17 cellular contexts compared by ENCODE assay signal in genomic region chr12:14997998-14998397, GRCh38. TPM values are rescaled to one million over a fixed set of nuclear protein-coding genes. Genes with fewer than 3 reads are reported as not detected.
DNase-seq lines count a peak whose midpoint lies in the region; ATAC-seq and TF ChIP-seq lines count a peak whose summit lies in the region.
"Had no signal": no experiment of that assay in that cellular context is flagged by ENCODE, and none has a peak within 500 bp of the region (broad histone marks: within the 10 kb centered on the region; RNA-seq: fewer than 3 reads in every experiment).

No MANE protein-coding gene starts in this region.

- CTCF ChIA-PET in activated CD4-positive, alpha-beta T cell treated with anti-CD3 and anti-CD28 coated beads, Interleukin-2, amount 10 ng/mL, durations not matched to agents 7 days and 5 days (lab: Charles Lee): interaction anchor here (0.6 kb wide), 1 partner anchor 138 kb away, joined by 3 read pairs; no protein-coding TSS in a partner anchor

- TF ChIP-seq CTCF in chondrocyte (IDR thresholded peaks at IDR 0.05) (no peak), nephron (IDR thresholded peaks at IDR 0.05; ENCODE audit: unreplicated experiment in 3 of 3) (no peak), coronary artery (IDR thresholded peaks at IDR 0.05) (no peak)

- no peak overlapping the region for H3K4me3 Mint-ChIP-seq in activated CD4-positive, alpha-beta T cell treated with anti-CD3 and anti-CD28 coated beads, Interleukin-2, amount 10 ng/mL, durations not matched to agents 7 days and 5 days
- H3K4me3 Mint-ChIP-seq in chondrocyte (ENCODE audit: unreplicated experiment) (no peak overlapping the region), nephron (no peak overlapping the region)
- H3K4me3 Mint-ChIP-seq: CD4-positive, CD25-positive, alpha-beta regulatory T cell had no signal

- peaks cover 32% of the 10 kb centered on the region for H3K4me1 Mint-ChIP-seq in activated CD4-positive, alpha-beta T cell treated with anti-CD3 and anti-CD28 coated beads, Interleukin-2, amount 10 ng/mL, durations not matched to agents 7 days and 5 days
- H3K4me1 Mint-ChIP-seq in chondrocyte (ENCODE audit: low read depth) (peaks cover 56% of the 10 kb centered on the region), nephron (peaks cover 51% of the 10 kb centered on the region)

- POLR2A ChIA-PET in activated CD4-positive, alpha-beta T cell treated with anti-CD3 and anti-CD28 coated beads, Interleukin-2, amount 10 ng/mL, durations not matched to agents 7 days and 5 days (lab: Charles Lee): no interaction called here

- peaks cover 3% of the 10 kb centered on the region for H3K9me3 Mint-ChIP-seq in activated CD4-positive, alpha-beta T cell treated with anti-CD3 and anti-CD28 coated beads, Interleukin-2, amount 10 ng/mL, durations not matched to agents 7 days and 5 days
- no peaks in the 10 kb centered on the region for H3K9me3 Mint-ChIP-seq in chondrocyte (ENCODE audit: low read depth)
- no peaks in the 10 kb centered on the region for H3K9me3 Mint-ChIP-seq in nephron
- H3K9me3 Mint-ChIP-seq: CD4-positive, CD25-positive, alpha-beta regulatory T cell had no signal

- no peak for ATAC-seq in HG02798 (IDR thresholded peaks at IDR 0.05; ENCODE audit: poor library complexity, unreplicated experiment)
- ATAC-seq: HCT116 had no signal

- no peak overlapping the region for H3K4me3 ChIP-seq in coronary artery
- H3K4me3 ChIP-seq: BLaER1 treated with 17β-estradiol and CSF1 and Interleukin-3, amounts not matched to agents 10 nM and 100 nM; GM23248 had no signal

- H3K27ac Mint-ChIP-seq in activated CD4-positive, alpha-beta T cell treated with anti-CD3 and anti-CD28 coated beads, Interleukin-2, amount 10 ng/mL, durations not matched to agents 7 days and 5 days: peak overlapping the region; percentile 7
- H3K27ac Mint-ChIP-seq in chondrocyte (ENCODE audit: unreplicated experiment) (peak overlapping the region; percentile 68), nephron (peak overlapping the region; percentile 78 to 87 (median 83))
- H3K27ac Mint-ChIP-seq: CD4-positive, CD25-positive, alpha-beta regulatory T cell had no signal

- no peak overlapping the region for H3K27ac ChIP-seq in coronary artery
- H3K27ac ChIP-seq: BLaER1 treated with 17β-estradiol and CSF1 and Interleukin-3, amounts not matched to agents 10 nM and 100 nM; GM23248; HL-60 had no signal

- peaks cover 27% of the 10 kb centered on the region for H3K27me3 Mint-ChIP-seq in activated CD4-positive, alpha-beta T cell treated with anti-CD3 and anti-CD28 coated beads, Interleukin-2, amount 10 ng/mL, durations not matched to agents 7 days and 5 days
- no peaks in the 10 kb centered on the region for H3K27me3 Mint-ChIP-seq in chondrocyte (ENCODE audit: low read depth)
- no peaks in the 10 kb centered on the region for H3K27me3 Mint-ChIP-seq in nephron (ENCODE audit: low read depth)

- H3K36me3 Mint-ChIP-seq in activated CD4-positive, alpha-beta T cell treated with anti-CD3 and anti-CD28 coated beads, Interleukin-2, amount 10 ng/mL, durations not matched to agents 7 days and 5 days (ENCODE audit: low read depth): no peaks in the 10 kb centered on the region
- H3K36me3 Mint-ChIP-seq in chondrocyte (ENCODE audit: low read depth) (no peaks in the 10 kb centered on the region), nephron (ENCODE audit: low read depth) (no peaks in the 10 kb centered on the region)
- H3K36me3 Mint-ChIP-seq: CD4-positive, CD25-positive, alpha-beta regulatory T cell had no signal

- DNase-seq in activated CD4-positive, alpha-beta T cell treated with anti-CD3 and anti-CD28 coated beads, Interleukin-2, amount 10 ng/mL, durations not matched to agents 7 days and 5 days: no peak
- no peak for DNase-seq in activated CD4-positive, alpha-beta T cell treated with anti-CD3 and anti-CD28 coated beads, Interleukin-2, amount 50 U/mL, for 1 hour
- DNase-seq in chondrocyte (ENCODE audit: low spot score) (no peak), GM19238 (ENCODE audit: insufficient read length, low spot score) (no peak), coronary artery (ENCODE audit: low spot score) (no peak)
- DNase-seq: 8988T; ACHN; Calu3; CD4-positive, CD25-positive, alpha-beta regulatory T cell; DMS 273 treated with DMSO at 0.1 percent for 48 hours; GM23248 had no signal

RNA-seq across cellular contexts. Expression of gene PDE6H, which starts 25.2 kb away (rescaled TPM):
- not detected for total RNA-seq in activated CD4-positive, alpha-beta T cell treated with anti-CD3 and anti-CD28 coated beads, Interleukin-2, amount 10 ng/mL, durations not matched to agents 7 days and 5 days
- total RNA-seq in chondrocyte: not detected in 3 replicates
- total RNA-seq: Calu3; CD4-positive, CD25-positive, alpha-beta regulatory T cell; Daoy; GM23248 had no signal

RNA-seq across cellular contexts. Expression of gene ARHGDIB, which starts 36.6 kb away (rescaled TPM):
- total RNA-seq in activated CD4-positive, alpha-beta T cell treated with anti-CD3 and anti-CD28 coated beads, Interleukin-2, amount 10 ng/mL, durations not matched to agents 7 days and 5 days: 1,000 to 10,000 TPM; 1,588 to 1,891 TPM
- 5.2 to 9.1 TPM (median 6.1 TPM) in 3 replicates for total RNA-seq in chondrocyte

RNA-seq across cellular contexts. Expression of gene ERP27, which starts 59.7 kb away (rescaled TPM):
- 10 to 100 TPM in 1 of 2 experiments, 1 to 10 TPM in 1; 8.3 to 11.3 TPM for total RNA-seq in activated CD4-positive, alpha-beta T cell treated with anti-CD3 and anti-CD28 coated beads, Interleukin-2, amount 10 ng/mL, durations not matched to agents 7 days and 5 days
- 0.73 to 0.87 TPM (median 0.77 TPM) in 3 replicates for total RNA-seq in chondrocyte
- total RNA-seq: Daoy, GM23248 had no signal

Comparison
In these comparisons a context has a peak if more than half of its experiments do, and no peak if none do; other contexts are left out.
1. H3K27ac Mint-ChIP-seq: peak in every context shown above with its lines; median percentile 83 in nephron; 68 in chondrocyte; 7 in activated CD4-positive, alpha-beta T cell treated with anti-CD3 and anti-CD28 coated beads, Interleukin-2, amount 10 ng/mL, durations not matched to agents 7 days and 5 days.
2. RNA of gene ARHGDIB, which starts 36.6 kb away (total RNA-seq): 1,588 to 1,891 TPM in activated CD4-positive, alpha-beta T cell treated with anti-CD3 and anti-CD28 coated beads, Interleukin-2, amount 10 ng/mL, durations not matched to agents 7 days and 5 days; 5.2 to 9.1 TPM in chondrocyte; every median in the first group is over 100 times any median in the second.